In the genomic region with DNA sequence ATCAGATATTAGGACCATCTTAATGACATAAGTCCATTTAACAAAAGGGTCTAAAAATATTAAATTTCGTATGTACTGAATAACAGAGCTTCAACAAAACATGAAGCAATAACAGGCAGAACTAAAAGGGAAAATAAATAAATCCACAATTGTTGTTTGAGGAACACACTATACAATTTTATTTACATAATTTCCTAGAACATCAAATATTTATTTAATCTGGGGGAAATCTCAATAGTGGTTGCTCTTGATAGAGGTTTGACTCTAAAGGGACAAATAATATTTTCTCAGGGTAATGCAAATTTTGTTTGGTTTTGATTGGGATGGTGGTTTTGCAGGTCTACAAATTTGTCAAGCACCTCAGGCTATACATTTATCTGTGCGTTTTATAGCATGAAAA, we compare ENCODE assay signal across 26 cellular contexts.
"Had no signal": no experiment of that assay in that cellular context is flagged by ENCODE, and none has a peak within 500 bp of the region (broad histone marks: within the 10 kb centered on the region; RNA-seq: fewer than 3 reads in every experiment).

No MANE protein-coding gene starts in this region.

- H3K27me3 ChIP-seq: stomach, suprapubic skin, testis, thyroid gland, tibial artery, tibial nerve, transverse colon, upper lobe of left lung, upper lobe of right lung, uterus, vagina had no signal

- H3K4me3 ChIP-seq: stomach, suprapubic skin, testis, thoracic aorta, thyroid gland, tibial artery, tibial nerve, transverse colon, upper lobe of left lung, upper lobe of right lung, uterus, vagina had no signal

- H3K27ac ChIP-seq: stomach, suprapubic skin, testis, thoracic aorta, thyroid gland, tibial artery, tibial nerve, upper lobe of left lung, upper lobe of right lung, vagina had no signal

- H3K36me3 ChIP-seq: stomach, suprapubic skin, thoracic aorta, thyroid gland, tibial artery, tibial nerve, transverse colon, upper lobe of left lung, upper lobe of right lung, uterus, vagina had no signal

- H3K4me1 ChIP-seq: stomach, suprapubic skin, testis, thyroid gland, tibial artery, tibial nerve, transverse colon, upper lobe of left lung, upper lobe of right lung, uterus, vagina had no signal

- DNase-seq: stimulated activated CD4-positive, alpha-beta T cell treated with anti-CD3 and anti-CD28 coated beads, Interleukin-2, amount 100 ng/mL, for 48 hours; stimulated activated CD4-positive, alpha-beta T cell treated with anti-CD3 and anti-CD28 coated beads, Interleukin-4, amount 100 ng/mL, for 1 hour; stimulated activated CD4-positive, alpha-beta T cell treated with anti-CD3 and anti-CD28 coated beads, Interleukin-4, amount 100 ng/mL, for 24 hours; stimulated activated CD4-positive, alpha-beta T cell treated with anti-CD3 and anti-CD28 coated beads, Interleukin-4, amount 100 ng/mL, for 4 hours; stimulated activated CD8-positive, alpha-beta memory T cell treated with anti-CD3 and anti-CD28 coated beads, Interleukin-4, amount 100 ng/mL, for 48 hours; stimulated activated naive B cell treated with anti-CD40 and anti-IgM and Interleukin-4, amounts not matched to agents 10 μg/mL and 1 μg/mL and 100 μg/mL, for 72 hours; stimulated activated naive CD4-positive, alpha-beta T cell; stimulated activated naive CD4-positive, alpha-beta T cell treated with Interleukin-2 at 50 U/mL for 16 hours; stimulated activated naive CD8-positive, alpha-beta T cell treated with anti-CD3 and anti-CD28 coated beads, Interleukin-15, amount 100 ng/mL, for 72 hours; stimulated activated naive CD8-positive, alpha-beta T cell treated with anti-CD3 and anti-CD28 coated beads, Interleukin-15, Interleukin-2, amounts not matched to agents 100 U/mL and 50 U/mL, for 24 hours; stomach; substantia nigra; testis; thyroid gland; tibial artery; transverse colon; trophoblast cell; upper lobe of left lung; upper lobe of right lung; uterus had no signal

- ATAC-seq: stimulated activated effector memory CD8-positive, alpha-beta T cell treated with anti-CD3 and anti-CD28 coated beads, Interleukin-12 subunit alpha, Interleukin-12 subunit beta, amount 100 ng/mL, for 72 hours; stimulated activated memory B cell treated with anti-CD40 and anti-IgM and Interleukin-4, amounts not matched to agents 10 μg/mL and 1 μg/mL and 100 μg/mL, for 72 hours; stimulated activated naive B cell treated with anti-CD40 and anti-IgM and Interleukin-4, amounts not matched to agents 10 μg/mL and 1 μg/mL and 100 μg/mL, for 72 hours; stimulated activated naive CD8-positive, alpha-beta T cell treated with anti-CD3 and anti-CD28 coated beads, Interleukin-15, amount 100 ng/mL, for 72 hours; stimulated activated naive CD8-positive, alpha-beta T cell treated with anti-CD3 and anti-CD28 coated beads, Interleukin-15, Interleukin-2, amounts not matched to agents 100 U/mL and 50 U/mL, for 24 hours; upper lobe of right lung had no signal
